Comparison of ENCODE assay signal across 1 cellular context in the genomic region with DNA sequence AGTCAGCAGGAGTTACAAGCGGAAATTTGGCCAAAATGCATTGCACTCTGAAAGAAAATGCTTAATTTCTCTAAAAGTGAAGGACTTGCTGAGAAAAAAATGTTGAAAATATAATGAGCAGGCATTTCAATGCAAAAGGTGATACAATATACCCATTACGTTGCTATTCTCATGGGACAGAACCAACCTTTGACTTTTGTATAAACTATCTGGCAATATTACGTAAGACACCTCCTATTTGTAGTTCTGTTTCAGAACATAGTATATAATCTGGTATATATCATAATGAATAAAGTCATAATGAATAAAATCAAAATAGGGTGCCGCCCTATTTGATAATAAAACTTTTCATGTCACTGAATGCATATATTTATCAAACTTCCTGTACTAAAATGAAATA.
TF ChIP-seq lines count a peak whose summit lies in the region.

No MANE protein-coding gene starts in this region.

TF ChIP-seq in IMR-90, 13 proteins besides CTCF, POLR2A, EP300 and RAD21:
- no peak for TF ChIP-seq MAZ (IDR thresholded peaks at IDR 0.05; ENCODE audit: borderline replicate concordance, low read depth, low read length)
- no peak for TF ChIP-seq MXI1 (IDR thresholded peaks at IDR 0.05; ENCODE audit: borderline replicate concordance, low read depth, low read length)
- TF ChIP-seq CEBPB (IDR thresholded peaks at IDR 0.05; ENCODE audit: low read depth, low read length), result peak; percentile 47
